ENCODE assay signal across 17 cellular contexts in genomic region chr17:81569986-81570514, GRCh38. TPM values are rescaled to one million over a fixed set of nuclear protein-coding genes. Genes with fewer than 3 reads are reported as not detected.
"Had no signal": no experiment of that assay in that cellular context is flagged by ENCODE, and none has a peak within 500 bp of the region (broad histone marks: within the 10 kb centered on the region; RNA-seq: fewer than 3 reads in every experiment).

No MANE protein-coding gene starts in this region.

- H3K4me3 Mint-ChIP-seq: endodermal cell; naive thymus-derived CD4-positive, alpha-beta T cell; neural crest cell had no signal

- H3K4me2 ChIP-seq: smooth muscle cell had no signal

- H3K27me3 Mint-ChIP-seq: naive thymus-derived CD4-positive, alpha-beta T cell had no signal

- H3K9me3 Mint-ChIP-seq: endodermal cell; naive thymus-derived CD4-positive, alpha-beta T cell; neural crest cell had no signal

- H3K27ac ChIP-seq: colonic mucosa, heart left ventricle, ovary, thyroid gland had no signal

- H3K9me3 ChIP-seq: colonic mucosa, heart left ventricle, ovary, thyroid gland had no signal

- DNase-seq: colonic mucosa; dermis blood vessel endothelial cell; effector CD4-positive, alpha-beta T cell; endodermal cell; foreskin melanocyte; heart left ventricle; hippocampal formation; kidney glomerular epithelial cell; naive thymus-derived CD4-positive, alpha-beta T cell; ovary; stimulated activated CD4-positive, alpha-beta T cell treated with anti-CD3 and anti-CD28 coated beads, Interleukin-2, amount 100 ng/mL, for 48 hours; stimulated activated naive CD4-positive, alpha-beta T cell treated with Interleukin-2 at 50 U/mL for 16 hours; thyroid gland had no signal

- H3K36me3 ChIP-seq: ovary had no signal

- ATAC-seq: heart left ventricle; naive thymus-derived CD4-positive, alpha-beta T cell; right cardiac atrium had no signal

- H3K27me3 ChIP-seq: colonic mucosa, heart left ventricle, ovary, thyroid gland had no signal

- H3K27ac Mint-ChIP-seq: endodermal cell; naive thymus-derived CD4-positive, alpha-beta T cell had no signal

- H3K4me3 ChIP-seq: colonic mucosa, heart left ventricle, ovary, smooth muscle cell, thyroid gland had no signal

- H3K4me1 Mint-ChIP-seq: endodermal cell, neural crest cell had no signal

RNA-seq across cellular contexts. Expression of gene FSCN2, which starts 41.9 kb away (rescaled TPM):
- polyA plus RNA-seq: liver; naive thymus-derived CD4-positive, alpha-beta T cell had no signal
